ENCODE assay signal across 27 cellular contexts in genomic region chr3:10021856-10022775, GRCh38.
"Had no signal": no experiment of that assay in that cellular context is flagged by ENCODE, and none has a peak within 500 bp of the region (broad histone marks: within the 10 kb centered on the region; RNA-seq: fewer than 3 reads in every experiment).

No MANE protein-coding gene starts in this region.

- H3K9ac ChIP-seq: SK-N-SH had no signal

- H3K36me3 Mint-ChIP-seq: IgD-negative memory B cell had no signal

- H3K27ac ChIP-seq: SJCRH30 had no signal

- H3K9me3 ChIP-seq: MG63, SJCRH30, SK-N-SH had no signal

- H3K4me3 ChIP-seq: MG63, SJCRH30 had no signal

- ATAC-seq: activated T-cell treated with anti-CD3 and anti-CD28 coated beads, Interleukin-2, amount 50 U/mL, for 72 hours; Panc1; WTC11 had no signal

- H3K27ac Mint-ChIP-seq: activated naive CD4-positive, alpha-beta T cell treated with anti-CD3 and anti-CD28 coated beads, Interleukin-2, amount 10 ng/mL, durations not matched to agents 7 days and 5 days; activated naive CD8-positive, alpha-beta T cell treated with anti-CD3 and anti-CD28 coated beads for 36 hours; activated T-cell treated with anti-CD3 and anti-CD28 coated beads, Interleukin-2, amount 50 U/mL, for 72 hours; activated T-helper 2 cell treated with anti-CD3 and anti-CD28 coated beads, Interferon-gamma antibody, Interleukin-2, Interleukin-4, amounts not matched to agents 10 μg/mL and 5 μg/mL and 100 μg/mL, durations not matched to agents 14 hours and 24 hours and 36 hours; IgD-negative memory B cell; WTC11 had no signal

- DNase-seq: activated CD4-positive, alpha-beta T cell treated with anti-CD3 and anti-CD28 coated beads for 48 hours; activated CD4-positive, alpha-beta T cell treated with anti-CD3 and anti-CD28 coated beads, Interleukin-2, amount 50 U/mL, for 48 hours; activated CD4-positive, CD25-positive, alpha-beta regulatory T cell treated with anti-CD3 and anti-CD28 coated beads, Interleukin-2, amount 50 U/mL, for 72 hours; activated gamma-delta T cell treated with Interleukin-2 at 50 U/mL for 16 hours; activated naive CD4-positive, alpha-beta T cell treated with anti-CD3 and anti-CD28 coated beads, Interleukin-2, amount 10 ng/mL, durations not matched to agents 7 days and 5 days; activated naive CD8-positive, alpha-beta T cell treated with anti-CD3 and anti-CD28 coated beads for 36 hours; activated T-cell treated with anti-CD3 and anti-CD28 coated beads, Interleukin-2, amount 50 U/mL, for 72 hours; anterior cingulate cortex; KG1; MG63; MV-4-11; NCI-H1092 treated with DMSO at 0.1 percent for 48 hours; NCI-H1417 treated with DMSO at 0.1 percent for 48 hours; NCI-H1694 treated with DMSO at 0.1 percent for 48 hours; NCI-H2081; NCI-H510A treated with DMSO at 0.1 percent for 48 hours; NCI-H69; NK-92 treated with Interleukin-12 subunit alpha and Interleukin-12 subunit beta, amount 100 ng/mL, for 24 hours; OCI-M1; Right ventricle myocardium superior; SJCRH30; SK-N-SH; SW 1271 had no signal

- H3K27me3 Mint-ChIP-seq: activated naive CD4-positive, alpha-beta T cell treated with anti-CD3 and anti-CD28 coated beads, Interleukin-2, amount 10 ng/mL, durations not matched to agents 7 days and 5 days; activated naive CD8-positive, alpha-beta T cell treated with anti-CD3 and anti-CD28 coated beads for 36 hours; IgD-negative memory B cell had no signal

- H3K27me3 ChIP-seq: MG63, SJCRH30 had no signal

- H3K4me3 Mint-ChIP-seq: activated naive CD4-positive, alpha-beta T cell treated with anti-CD3 and anti-CD28 coated beads, Interleukin-2, amount 10 ng/mL, durations not matched to agents 7 days and 5 days; activated naive CD8-positive, alpha-beta T cell treated with anti-CD3 and anti-CD28 coated beads for 36 hours; activated T-cell treated with anti-CD3 and anti-CD28 coated beads, Interleukin-2, amount 50 U/mL, for 72 hours; IgD-negative memory B cell; WTC11 had no signal

- H3K9me3 Mint-ChIP-seq: activated naive CD4-positive, alpha-beta T cell treated with anti-CD3 and anti-CD28 coated beads, Interleukin-2, amount 10 ng/mL, durations not matched to agents 7 days and 5 days; activated naive CD8-positive, alpha-beta T cell treated with anti-CD3 and anti-CD28 coated beads for 36 hours; activated T-cell treated with anti-CD3 and anti-CD28 coated beads, Interleukin-2, amount 50 U/mL, for 72 hours; activated T-helper 2 cell treated with anti-CD3 and anti-CD28 coated beads, Interferon-gamma antibody, Interleukin-2, Interleukin-4, amounts not matched to agents 10 μg/mL and 5 μg/mL and 100 μg/mL, durations not matched to agents 14 hours and 24 hours and 36 hours; IgD-negative memory B cell; WTC11 had no signal
